Comparison of ENCODE assay signal across 14 cellular contexts in the genomic region with DNA sequence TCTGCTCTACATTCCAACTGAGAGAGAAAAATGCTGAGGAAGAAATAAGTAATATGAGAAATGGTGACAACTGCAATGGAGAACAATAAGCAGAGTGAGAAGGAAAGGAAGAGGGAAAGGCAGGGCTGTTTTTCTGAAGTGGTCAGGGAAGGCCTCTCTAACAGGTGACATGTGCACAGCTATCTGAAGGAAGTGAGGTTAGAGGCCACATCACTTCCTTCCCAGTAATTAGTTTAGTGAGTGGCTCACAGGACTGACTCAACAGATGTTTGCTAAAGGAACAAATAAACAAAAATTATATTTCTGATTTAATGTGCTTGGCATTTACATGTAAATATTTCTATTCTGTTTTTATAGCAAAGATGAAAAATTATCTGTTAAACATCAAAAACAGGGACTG.
A peak's percentile ranks its signal among the peaks of the same experiment; 100 is the strongest.
DNase-seq lines count a peak whose midpoint lies in the region; ATAC-seq, FAIRE-seq and TF ChIP-seq lines count a peak whose summit lies in the region.
"Had no signal": no experiment of that assay in that cellular context is flagged by ENCODE, and none has a peak within 500 bp of the region (broad histone marks: within the 10 kb centered on the region; RNA-seq: fewer than 3 reads in every experiment).

No MANE protein-coding gene starts in this region.

- no peak for TF ChIP-seq CTCF in CD4-positive, alpha-beta T cell (IDR thresholded peaks at IDR 0.05)

- no peaks in the 10 kb centered on the region for H3K9me3 ChIP-seq in CD4-positive, alpha-beta T cell (ENCODE audit: control insufficient read depth, low read length)
- H3K9me3 ChIP-seq: sigmoid colon, transverse colon had no signal

- intact Hi-C loops in CD4-positive, alpha-beta T cell (cut with DNase I, micrococcal nuclease) = loop anchor here in 1 of 2 experiments (2.0 kb wide), 1 partner anchor 345 kb away; no protein-coding TSS in a partner anchor

- no peaks in the 10 kb centered on the region for H3K4me1 Mint-ChIP-seq in CD4-positive, alpha-beta T cell (ENCODE audit: low read depth)
- H3K4me1 Mint-ChIP-seq: naive B cell had no signal

- no peaks in the 10 kb centered on the region for H3K27me3 Mint-ChIP-seq in CD4-positive, alpha-beta T cell

- ATAC-seq in CD4-positive, alpha-beta T cell (ENCODE audit: poor library complexity) = peak; percentile 60
- ATAC-seq in GM19395 (IDR thresholded peaks at IDR 0.05; ENCODE audit: unreplicated experiment) (peak; percentile 43), esophagus mucosa (peak; percentile 61), HG02623 (IDR thresholded peaks at IDR 0.05; ENCODE audit: unreplicated experiment) (no peak)

- FAIRE-seq in HTR-8/SVneo (lab: Jason Lieb, UNC) = no peak

- CTCF ChIA-PET in CD4-positive, alpha-beta T cell (lab: Charles Lee) = interaction anchor here (0.6 to 1.1 kb wide), 2 partner anchors 430 to 435 kb away, joined by 3 read pairs; no protein-coding TSS in a partner anchor

- POLR2A ChIA-PET in CD4-positive, alpha-beta T cell (lab: Charles Lee) = interaction anchor here (1.5 kb wide), 1 partner anchor 23 kb away, joined by 5 read pairs; no protein-coding TSS in a partner anchor

- H3K36me3 Mint-ChIP-seq in CD4-positive, alpha-beta T cell (ENCODE audit: low read depth) = no peaks in the 10 kb centered on the region
- H3K36me3 Mint-ChIP-seq: naive B cell had no signal

- H3K9me3 Mint-ChIP-seq in CD4-positive, alpha-beta T cell = no peaks in the 10 kb centered on the region
- H3K9me3 Mint-ChIP-seq: naive B cell; T-helper 1 cell treated with Interleukin-12 subunit alpha and Interleukin-12 subunit beta and Interleukin-4 antibody, amounts not matched to agents 30 μg/mL and 1 μg/mL, for 36 hours had no signal

- H3K27ac Mint-ChIP-seq in CD4-positive, alpha-beta T cell = no peak overlapping the region
- H3K27ac Mint-ChIP-seq: naive B cell; T-helper 1 cell treated with Interleukin-12 subunit alpha and Interleukin-12 subunit beta and Interleukin-4 antibody, amounts not matched to agents 30 μg/mL and 1 μg/mL, for 36 hours had no signal

- no peaks in the 10 kb centered on the region for H3K27me3 ChIP-seq in CD4-positive, alpha-beta T cell (ENCODE audit: control insufficient read depth, insufficient read depth, low read length)
- H3K27me3 ChIP-seq: sigmoid colon, transverse colon had no signal

- no peak overlapping the region for H3K27ac ChIP-seq in CD4-positive, alpha-beta T cell (ENCODE audit: low read depth, low read length)
- H3K27ac ChIP-seq: C4-2B, sigmoid colon, transverse colon had no signal

- H3K4me3 Mint-ChIP-seq in CD4-positive, alpha-beta T cell = no peak overlapping the region
- H3K4me3 Mint-ChIP-seq: naive B cell; T-helper 1 cell treated with Interleukin-12 subunit alpha and Interleukin-12 subunit beta and Interleukin-4 antibody, amounts not matched to agents 30 μg/mL and 1 μg/mL, for 36 hours had no signal

- no peak for DNase-seq in CD4-positive, alpha-beta T cell
- peak; percentile 15 for DNase-seq in OCI-M1 (lab: John Stamatoyannopoulos, UW)
- DNase-seq in NCI-H2081 (lab: John Stamatoyannopoulos, UW) = no peak
- DNase-seq in anterior cingulate cortex (lab: John Stamatoyannopoulos, UW) = no peak
- no peak for DNase-seq in HTR-8/SVneo (ENCODE audit: insufficient read length, low spot score)
- DNase-seq: naive B cell, NCI-H187, sigmoid colon, transverse colon had no signal
